Comparison of ENCODE assay signal across 8 cellular contexts in genomic region chr3:102180291-102180931, GRCh38.
DNase-seq lines count a peak whose midpoint lies in the region; ATAC-seq lines count a peak whose summit lies in the region.

No MANE protein-coding gene starts in this region.

- intact Hi-C loops in Right ventricle myocardium inferior (cut with DNase I), result loop anchor here (5.0 kb wide), 1 partner anchor 333 kb away; the partner anchor contains the start of gene NFKBIZ
- intact Hi-C loops in cardiac septum (cut with DNase I), result loop anchor here (5.0 kb wide), 1 partner anchor 333 kb away; the partner anchor contains the start of gene NFKBIZ

- H3K4me3 ChIP-seq in subcutaneous abdominal adipose tissue (ENCODE audit: low read depth in 1 of 5, low read length in 5 of 5), result peak overlapping the region in 2 of 5 donors; percentile 25 to 36

- ATAC-seq in Right ventricle myocardium inferior, result peak; percentile 67
- no peak for ATAC-seq in HG03442 (IDR thresholded peaks at IDR 0.05; ENCODE audit: unreplicated experiment)

- H3K27ac ChIP-seq in subcutaneous abdominal adipose tissue (ENCODE audit: low read depth, low read length), result peak overlapping the region; percentile 92
- no peak overlapping the region for H3K27ac ChIP-seq in substantia nigra (ENCODE audit: low read depth, low read length, poor library complexity, severe bottlenecking)

- H3K4me1 ChIP-seq in subcutaneous abdominal adipose tissue (ENCODE audit: control insufficient read depth in 5 of 5, insufficient read depth in 5 of 5, low read length in 5 of 5), result peaks cover 7 to 44% (median 31%) of the 10 kb centered on the region in 5 donors

- H3K9ac ChIP-seq in subcutaneous abdominal adipose tissue (ENCODE audit: low read length in 5 of 5), result peak overlapping the region in 4 of 5 donors; percentile 45 to 85 (median 62)

- DNase-seq in Right ventricle myocardium inferior (ENCODE audit: missing footprints) (no peak), cardiac septum (ENCODE audit: low spot score) (no peak), OCI-M1 (lab: John Stamatoyannopoulos, UW) (peak; percentile 81), glomerular endothelial cell (ENCODE audit: extremely low read depth, low read depth, low spot score) (peak; percentile 91), DMS153 (lab: John Stamatoyannopoulos, UW) (no peak), substantia nigra (lab: John Stamatoyannopoulos, UW) (no peak)

- H3K27me3 ChIP-seq in subcutaneous abdominal adipose tissue (ENCODE audit: control insufficient read depth in 5 of 5, insufficient read depth in 4 of 5, low read length in 5 of 5), result no peaks in the 10 kb centered on the region

- H3K9me3 ChIP-seq in subcutaneous abdominal adipose tissue (ENCODE audit: control insufficient read depth in 5 of 5, low read length in 5 of 5), result no peaks in the 10 kb centered on the region

- no peaks in the 10 kb centered on the region for H3K36me3 ChIP-seq in subcutaneous abdominal adipose tissue (ENCODE audit: control insufficient read depth in 5 of 5, insufficient read depth in 5 of 5, low read length in 5 of 5)

Comparison
In these comparisons a context has a peak if more than half of its experiments do, and no peak if none do; other contexts are left out.
1. DNase-seq: peak in OCI-M1 (single experiment) and glomerular endothelial cell (single experiment); none in Right ventricle myocardium inferior (single experiment), cardiac septum (single experiment), DMS153 (single experiment) and substantia nigra (0 of 49).